ENCODE assay signal across 21 cellular contexts in genomic region chr15:80823120-80823519, GRCh38. TPM values are rescaled to one million over a fixed set of nuclear protein-coding genes. Genes with fewer than 3 reads are reported as not detected.
"Had no signal": no experiment of that assay in that cellular context is flagged by ENCODE, and none has a peak within 500 bp of the region (broad histone marks: within the 10 kb centered on the region; RNA-seq: fewer than 3 reads in every experiment).

No MANE protein-coding gene starts in this region.

- H3K36me3 ChIP-seq: ascending aorta, breast epithelium, tibial artery had no signal

- H3K4me3 ChIP-seq: ascending aorta, breast epithelium, lung, tibial artery had no signal

- H3K27ac ChIP-seq: ascending aorta, breast epithelium, tibial artery had no signal

- H3K9me3 Mint-ChIP-seq: nephron progenitor cell had no signal

- DNase-seq: activated CD4-positive, alpha-beta T cell treated with anti-CD3 and anti-CD28 coated beads, Interleukin-2, amount 10 ng/mL, durations not matched to agents 7 days and 5 days; activated CD8-positive, alpha-beta memory T cell treated with anti-CD3 and anti-CD28 coated beads, Interleukin-2, amount 50 U/mL, for 4 hours; activated CD8-positive, alpha-beta T cell treated with anti-CD3 and anti-CD28 coated beads, Interleukin-2, amount 10 ng/mL, durations not matched to agents 7 days and 5 days; activated effector memory CD4-positive, alpha-beta T cell treated with anti-CD3 and anti-CD28 coated beads, Interleukin-2, amount 50 U/mL, for 16 hours; activated naive CD4-positive, alpha-beta T cell treated with anti-CD3 and anti-CD28 coated beads, Interleukin-2, amount 50 U/mL, for 16 hours; activated T-cell treated with anti-CD3 and anti-CD28 coated beads, Interleukin-2, amount 50 U/mL, for 72 hours; effector CD4-positive, alpha-beta T cell; kidney; nephron progenitor cell; nucleus accumbens; stimulated activated CD4-positive, alpha-beta T cell treated with anti-CD3 and anti-CD28 coated beads, Interleukin-12 subunit alpha, Interleukin-12 subunit beta, amount 100 ng/mL, for 4 hours; stimulated activated CD4-positive, alpha-beta T cell treated with anti-CD3 and anti-CD28 coated beads, Interleukin-1b, Interleukin-23, amount 100 ng/mL, for 48 hours; stimulated activated CD8-positive, alpha-beta memory T cell treated with anti-CD3 and anti-CD28 coated beads, Interleukin-4, amount 100 ng/mL, for 48 hours; stimulated activated naive CD8-positive, alpha-beta T cell treated with anti-CD3 and anti-CD28 coated beads, Interleukin-15, Interleukin-2, amounts not matched to agents 100 U/mL and 50 U/mL, for 24 hours; tibial artery had no signal

- H3K4me1 Mint-ChIP-seq: activated CD4-positive, alpha-beta T cell treated with anti-CD3 and anti-CD28 coated beads, Interleukin-2, amount 10 ng/mL, durations not matched to agents 7 days and 5 days; nephron progenitor cell had no signal

- ATAC-seq: activated CD4-positive, CD25-positive, alpha-beta regulatory T cell treated with anti-CD3 and anti-CD28 coated beads, Interleukin-2, amount 50 U/mL, for 24 hours; activated CD8-positive, alpha-beta T cell treated with anti-CD3 and anti-CD28 coated beads, Interleukin-2, amount 10 ng/mL, durations not matched to agents 7 days and 5 days; activated T-cell treated with anti-CD3 and anti-CD28 coated beads, Interleukin-2, amount 50 U/mL, for 72 hours; left lobe of liver; stimulated activated naive CD8-positive, alpha-beta T cell treated with anti-CD3 and anti-CD28 coated beads, Interleukin-15, Interleukin-2, amounts not matched to agents 100 U/mL and 50 U/mL, for 24 hours had no signal

- H3K9me3 ChIP-seq: ascending aorta, breast epithelium, tibial artery had no signal

- H3K27me3 ChIP-seq: ascending aorta, breast epithelium, tibial artery had no signal

- H3K4me3 Mint-ChIP-seq: activated CD4-positive, alpha-beta T cell treated with anti-CD3 and anti-CD28 coated beads, Interleukin-2, amount 10 ng/mL, durations not matched to agents 7 days and 5 days; activated CD8-positive, alpha-beta T cell treated with anti-CD3 and anti-CD28 coated beads, Interleukin-2, amount 10 ng/mL, durations not matched to agents 7 days and 5 days; activated T-cell treated with anti-CD3 and anti-CD28 coated beads, Interleukin-2, amount 50 U/mL, for 72 hours; nephron progenitor cell had no signal

- H3K27ac Mint-ChIP-seq: activated CD4-positive, alpha-beta T cell treated with anti-CD3 and anti-CD28 coated beads, Interleukin-2, amount 10 ng/mL, durations not matched to agents 7 days and 5 days; activated CD8-positive, alpha-beta T cell treated with anti-CD3 and anti-CD28 coated beads, Interleukin-2, amount 10 ng/mL, durations not matched to agents 7 days and 5 days; activated T-cell treated with anti-CD3 and anti-CD28 coated beads, Interleukin-2, amount 50 U/mL, for 72 hours; nephron progenitor cell; progenitor cell of endocrine pancreas had no signal

RNA-seq across cellular contexts. Expression of gene CEMIP, which starts 44.0 kb away (rescaled TPM):
- total RNA-seq: activated CD4-positive, alpha-beta T cell treated with anti-CD3 and anti-CD28 coated beads, Interleukin-2, amount 10 ng/mL, durations not matched to agents 7 days and 5 days; activated CD8-positive, alpha-beta T cell treated with anti-CD3 and anti-CD28 coated beads, Interleukin-2, amount 10 ng/mL, durations not matched to agents 7 days and 5 days; ascending aorta had no signal
